Comparison of ENCODE assay signal across 2 cellular contexts in the genomic region with DNA sequence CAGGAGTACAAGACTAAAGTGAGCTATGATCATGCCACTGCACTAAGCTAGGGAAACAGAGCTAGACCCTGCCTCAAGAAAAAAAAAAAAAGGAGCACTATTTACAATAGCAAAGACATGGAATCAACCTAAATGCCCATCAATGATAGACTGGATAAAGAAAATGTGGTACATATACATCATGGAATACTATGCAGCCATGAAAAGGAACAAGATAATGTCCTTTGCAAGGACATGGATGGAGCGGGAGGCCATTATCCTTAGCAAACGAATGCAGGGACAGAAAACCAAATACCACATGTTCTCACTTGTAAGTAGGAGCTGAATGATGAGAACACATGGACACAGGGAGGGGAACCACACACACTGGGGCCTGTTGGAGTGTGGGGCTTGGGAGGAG.
TF ChIP-seq lines count a peak whose summit lies in the region.

No MANE protein-coding gene starts in this region.

TF ChIP-seq in HEK293, 187 proteins besides CTCF, POLR2A, EP300 and RAD21:
- TF ChIP-seq, protein P1, sequence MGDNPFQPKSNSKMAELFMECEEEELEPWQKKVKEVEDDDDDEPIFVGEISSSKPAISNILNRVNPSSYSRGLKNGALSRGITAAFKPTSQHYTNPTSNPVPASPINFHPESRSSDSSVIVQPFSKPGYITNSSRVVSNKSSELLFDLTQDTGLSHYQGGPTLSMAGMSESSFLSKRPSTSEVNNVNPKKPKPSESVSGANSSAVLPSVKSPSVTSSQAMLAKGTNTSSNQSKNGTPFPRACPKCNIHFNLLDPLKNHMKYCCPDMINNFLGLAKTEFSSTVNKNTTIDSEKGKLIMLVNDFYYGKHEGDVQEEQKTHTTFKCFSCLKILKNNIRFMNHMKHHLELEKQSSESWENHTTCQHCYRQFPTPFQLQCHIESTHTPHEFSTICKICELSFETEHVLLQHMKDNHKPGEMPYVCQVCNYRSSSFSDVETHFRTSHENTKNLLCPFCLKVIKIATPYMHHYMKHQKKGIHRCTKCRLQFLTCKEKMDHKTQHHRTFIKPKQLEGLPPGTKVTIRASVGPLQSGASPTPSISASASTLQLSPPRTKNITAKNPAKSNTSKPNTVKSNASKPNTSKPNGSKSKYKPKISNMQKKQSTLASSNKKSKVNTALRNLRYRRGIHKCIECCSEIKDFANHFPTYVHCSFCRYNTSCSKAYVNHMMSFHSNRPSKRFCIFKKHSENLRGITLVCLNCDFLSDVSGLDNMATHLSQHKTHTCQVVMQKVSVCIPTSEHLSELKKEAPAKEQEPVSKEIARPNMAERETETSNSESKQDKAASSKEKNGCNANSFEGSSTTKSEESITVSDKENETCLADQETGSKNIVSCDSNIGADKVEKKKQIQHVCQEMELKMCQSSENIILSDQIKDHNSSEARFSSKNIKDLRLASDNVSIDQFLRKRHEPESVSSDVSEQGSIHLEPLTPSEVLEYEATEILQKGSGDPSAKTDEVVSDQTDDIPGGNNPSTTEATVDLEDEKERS (tag by site-specific recombination; IDR thresholded peaks at IDR 0.05): 0 out of 2 replicates have a peak, but pooled peaks have one; percentile 40
- peak; percentile 78 for TF ChIP-seq ZNF146 (tag by site-specific recombination; IDR thresholded peaks at IDR 0.05)

TF ChIP-seq in K562, 482 proteins besides CTCF, POLR2A, EP300 and RAD21:
- peak; percentile 91 for TF ChIP-seq ZNF146 (CRISPR knock-in tag; IDR thresholded peaks at IDR 0.05; ENCODE audit: unreplicated experiment)
- peak; percentile 57 for TF ChIP-seq BCOR (IDR thresholded peaks at IDR 0.05)
